In genomic region chr9:95096381-95096780, GRCh38 we compare ENCODE assay signal across 19 cellular contexts.
DNase-seq lines count a peak whose midpoint lies in the region; ATAC-seq and TF ChIP-seq lines count a peak whose summit lies in the region.
"Had no signal": no experiment of that assay in that cellular context is flagged by ENCODE, and none has a peak within 500 bp of the region (broad histone marks: within the 10 kb centered on the region; RNA-seq: fewer than 3 reads in every experiment).

No MANE protein-coding gene starts in this region.

- 91% methylated on average over 5 of the region's 12 CpGs for WGBS in suprapubic skin

- no peak for DNase-seq in stimulated activated naive CD8-positive, alpha-beta T cell treated with anti-CD3 and anti-CD28 coated beads, Interleukin-15, amount 100 ng/mL, for 72 hours
- DNase-seq in stimulated activated naive CD8-positive, alpha-beta T cell treated with anti-CD3 and anti-CD28 coated beads, Interleukin-15, Interleukin-2, amounts not matched to agents 100 U/mL and 50 U/mL, for 24 hours, result no peak
- DNase-seq in neural crest cell (ENCODE audit: low read depth, low spot score) (no peak), SKM-1 (lab: John Stamatoyannopoulos, UW; ENCODE audit: unreplicated experiment) (no peak), suprapubic skin (ENCODE audit: low spot score in 2 of 2) (no peak)
- DNase-seq: activated CD4-positive, alpha-beta T cell treated with anti-CD3 and anti-CD28 coated beads, Interleukin-2, amount 50 U/mL, for 1 hour; activated T-cell treated with anti-CD3 and anti-CD28 coated beads, Interleukin-2, amount 50 U/mL, for 48 hours; Calu3; colonic mucosa; NCI-H1048; NCI-H2171 treated with DMSO at 0.1 percent for 48 hours; NK-92 treated with Interleukin-12 subunit alpha and Interleukin-12 subunit beta, amount 100 ng/mL, for 24 hours; SHP77 had no signal

- no peak for TF ChIP-seq CTCF in neural crest cell (conservative IDR thresholded peaks at IDR 0.05)
- no peak for TF ChIP-seq CTCF in suprapubic skin (IDR thresholded peaks at IDR 0.05)

- TF ChIP-seq EP300 in suprapubic skin (IDR thresholded peaks at IDR 0.05), result no peak

- peaks cover 6% of the 10 kb centered on the region for H3K27me3 Mint-ChIP-seq in stimulated activated naive CD8-positive, alpha-beta T cell treated with anti-CD3 and anti-CD28 coated beads, Interleukin-15, amount 100 ng/mL, for 72 hours
- peaks cover 3% of the 10 kb centered on the region for H3K27me3 Mint-ChIP-seq in neural crest cell (ENCODE audit: low read depth)
- H3K27me3 Mint-ChIP-seq: IgD-negative memory B cell had no signal

- H3K27ac Mint-ChIP-seq in stimulated activated naive CD8-positive, alpha-beta T cell treated with anti-CD3 and anti-CD28 coated beads, Interleukin-15, amount 100 ng/mL, for 72 hours, result no peak overlapping the region
- H3K27ac Mint-ChIP-seq in neural crest cell (ENCODE audit: unreplicated experiment), result no peak overlapping the region
- H3K27ac Mint-ChIP-seq: IgD-negative memory B cell had no signal

- H3K9me3 Mint-ChIP-seq in stimulated activated naive CD8-positive, alpha-beta T cell treated with anti-CD3 and anti-CD28 coated beads, Interleukin-15, amount 100 ng/mL, for 72 hours, result no peaks in the 10 kb centered on the region
- no peaks in the 10 kb centered on the region for H3K9me3 Mint-ChIP-seq in neural crest cell
- H3K9me3 Mint-ChIP-seq: IgD-negative memory B cell had no signal

- H3K36me3 ChIP-seq in suprapubic skin, result no peaks in the 10 kb centered on the region
- H3K36me3 ChIP-seq: colonic mucosa had no signal

- H3K4me1 ChIP-seq in suprapubic skin, result peaks cover 57% of the 10 kb centered on the region

- H3K4me3 Mint-ChIP-seq in stimulated activated naive CD8-positive, alpha-beta T cell treated with anti-CD3 and anti-CD28 coated beads, Interleukin-15, amount 100 ng/mL, for 72 hours, result no peak overlapping the region
- peak overlapping the region; percentile 22 for H3K4me3 Mint-ChIP-seq in neural crest cell
- H3K4me3 Mint-ChIP-seq: IgD-negative memory B cell had no signal

- H3K4me3 ChIP-seq in suprapubic skin, result no peak overlapping the region
- H3K4me3 ChIP-seq: colonic mucosa had no signal

- H3K36me3 Mint-ChIP-seq in neural crest cell (ENCODE audit: low read depth), result peaks cover 15% of the 10 kb centered on the region
- H3K36me3 Mint-ChIP-seq: IgD-negative memory B cell had no signal

- no peaks in the 10 kb centered on the region for H3K27me3 ChIP-seq in suprapubic skin
- H3K27me3 ChIP-seq: colonic mucosa had no signal

- H3K9me3 ChIP-seq in suprapubic skin, result no peaks in the 10 kb centered on the region
- H3K9me3 ChIP-seq: colonic mucosa had no signal

- H3K27ac ChIP-seq in cingulate gyrus (ENCODE audit: low read depth, low read length) (peak overlapping the region; percentile 20), suprapubic skin (no peak overlapping the region)
- H3K27ac ChIP-seq: colonic mucosa had no signal

- peaks cover 18% of the 10 kb centered on the region for H3K4me1 Mint-ChIP-seq in stimulated activated naive CD8-positive, alpha-beta T cell treated with anti-CD3 and anti-CD28 coated beads, Interleukin-15, amount 100 ng/mL, for 72 hours
- peaks cover 64% of the 10 kb centered on the region for H3K4me1 Mint-ChIP-seq in neural crest cell
- H3K4me1 Mint-ChIP-seq: IgD-negative memory B cell had no signal

- ATAC-seq in stimulated activated naive CD8-positive, alpha-beta T cell treated with anti-CD3 and anti-CD28 coated beads, Interleukin-15, amount 100 ng/mL, for 72 hours, result peak; percentile 4
- no peak for ATAC-seq in stimulated activated naive CD8-positive, alpha-beta T cell treated with anti-CD3 and anti-CD28 coated beads, Interleukin-15, Interleukin-2, amounts not matched to agents 100 U/mL and 50 U/mL, for 24 hours
- ATAC-seq in HG02870 (IDR thresholded peaks at IDR 0.05; ENCODE audit: unreplicated experiment) (no peak), HG03378 (IDR thresholded peaks at IDR 0.05; ENCODE audit: unreplicated experiment) (no peak)
- ATAC-seq: esophagus mucosa, left colon had no signal

- no peak for TF ChIP-seq POLR2A in suprapubic skin (IDR thresholded peaks at IDR 0.05)
